1 cellular context compared by ENCODE assay signal in genomic region chr10:74977072-74977471, GRCh38.
TF ChIP-seq lines count a peak whose summit lies in the region.

No MANE protein-coding gene starts in this region.

TF ChIP-seq in SK-N-SH treated with all-trans-retinoic acid at 6 μM for 48 hours, 23 proteins besides CTCF, POLR2A, EP300 and RAD21 (continued from another document):
- TF ChIP-seq POU6F1 (CRISPR knock-in tag; IDR thresholded peaks at IDR 0.05; ENCODE audit: borderline replicate concordance, low read depth) (no peak), TSHZ2 (CRISPR knock-in tag; IDR thresholded peaks at IDR 0.05) (no peak), ARNTL (CRISPR knock-in tag; IDR thresholded peaks at IDR 0.05; ENCODE audit: borderline replicate concordance, low read depth) (no peak)
- TF ChIP-seq, protein P1, sequence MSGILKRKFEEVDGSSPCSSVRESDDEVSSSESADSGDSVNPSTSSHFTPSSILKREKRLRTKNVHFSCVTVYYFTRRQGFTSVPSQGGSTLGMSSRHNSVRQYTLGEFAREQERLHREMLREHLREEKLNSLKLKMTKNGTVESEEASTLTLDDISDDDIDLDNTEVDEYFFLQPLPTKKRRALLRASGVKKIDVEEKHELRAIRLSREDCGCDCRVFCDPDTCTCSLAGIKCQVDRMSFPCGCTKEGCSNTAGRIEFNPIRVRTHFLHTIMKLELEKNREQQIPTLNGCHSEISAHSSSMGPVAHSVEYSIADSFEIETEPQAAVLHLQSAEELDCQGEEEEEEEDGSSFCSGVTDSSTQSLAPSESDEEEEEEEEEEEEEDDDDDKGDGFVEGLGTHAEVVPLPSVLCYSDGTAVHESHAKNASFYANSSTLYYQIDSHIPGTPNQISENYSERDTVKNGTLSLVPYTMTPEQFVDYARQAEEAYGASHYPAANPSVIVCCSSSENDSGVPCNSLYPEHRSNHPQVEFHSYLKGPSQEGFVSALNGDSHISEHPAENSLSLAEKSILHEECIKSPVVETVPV (CRISPR knock-in tag; IDR thresholded peaks at IDR 0.05): no peak
